Comparison of ENCODE assay signal across 16 cellular contexts in the genomic region with DNA sequence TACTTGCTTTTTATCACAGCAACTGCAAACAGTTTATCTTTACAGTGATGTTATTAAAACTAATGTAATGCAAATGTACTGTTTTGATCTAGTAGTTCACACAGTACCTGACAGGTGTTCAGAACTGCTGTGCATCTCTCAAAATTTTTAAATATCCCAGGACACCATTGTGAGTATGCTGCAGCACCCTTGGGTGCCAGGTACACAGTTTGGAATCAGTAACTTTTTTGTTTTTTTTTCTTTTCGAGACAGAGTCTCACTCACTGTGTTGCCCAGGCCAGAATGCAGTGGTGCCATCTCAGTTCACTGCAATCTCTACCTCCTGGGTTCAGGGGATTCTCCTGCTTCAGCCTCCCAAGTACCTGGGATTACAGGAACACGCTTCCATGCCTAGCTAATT. TPM values are rescaled to one million over a fixed set of nuclear protein-coding genes. Genes with fewer than 3 reads are reported as not detected.
A peak's percentile ranks its signal among the peaks of the same experiment; 100 is the strongest.
DNase-seq lines count a peak whose midpoint lies in the region; ATAC-seq and TF ChIP-seq lines count a peak whose summit lies in the region.
"Had no signal": no experiment of that assay in that cellular context is flagged by ENCODE, and none has a peak within 500 bp of the region (broad histone marks: within the 10 kb centered on the region; RNA-seq: fewer than 3 reads in every experiment).

No MANE protein-coding gene starts in this region.

- CTCF ChIA-PET in HEK293 (lab: Yijun Ruan, JAX) (no interaction called here), RWPE1 (lab: Yijun Ruan, JAX) (no interaction called here), T-cell (lab: Charles Lee) (interaction anchor here in 1 of 2 donors (0.7 kb wide), 1 partner anchor 295 kb away, joined by 8 read pairs; no protein-coding TSS in a partner anchor)

- no peaks in the 10 kb centered on the region for H3K9me3 Mint-ChIP-seq in T-cell
- H3K9me3 Mint-ChIP-seq: CD4-positive, alpha-beta T cell; IgD-negative memory B cell had no signal

- WGBS in neuronal stem cell (ENCODE audit: extremely low coverage in 2 of 2, insufficient read length in 2 of 2, insufficient replicate concordance in 1 of 2), 2 donors = no CpG with 5 or more reads among the region's 2 CpGs

- no peak overlapping the region for H3K18ac ChIP-seq in neuronal stem cell (ENCODE audit: low read length)

- no peak overlapping the region for H3K4ac ChIP-seq in neuronal stem cell (ENCODE audit: low read length)

- H3K27me3 ChIP-seq in DND-41 (ENCODE audit: insufficient read depth, low read length, poor library complexity) (no peaks in the 10 kb centered on the region), fibroblast of lung (ENCODE audit: control insufficient read depth, insufficient read depth, low read length) (no peaks in the 10 kb centered on the region), neuronal stem cell (ENCODE audit: control insufficient read depth in 3 of 3, insufficient read depth in 3 of 3, low read depth in 1 of 3, low read length in 3 of 3) (no peaks in the 10 kb centered on the region)

- H3K4me1 Mint-ChIP-seq in T-cell = peaks cover 17 to 26% (median 25%) of the 10 kb centered on the region in 3 donors

- no peak overlapping the region for H2BK15ac ChIP-seq in neuronal stem cell (ENCODE audit: low read length)

- H3K27ac Mint-ChIP-seq in T-cell = no peak overlapping the region
- H3K27ac Mint-ChIP-seq: B cell; CD4-positive, alpha-beta T cell had no signal

- H3K36me3 ChIP-seq in DND-41 (ENCODE audit: insufficient read depth, low read length) (peaks cover 13% of the 10 kb centered on the region; the same call in 1 of the 2 replicates), HEK293 (ENCODE audit: control insufficient read depth in 2 of 2, insufficient read depth in 1 of 2, low read length in 2 of 2) (no peaks in the 10 kb centered on the region), fibroblast of lung (ENCODE audit: control insufficient read depth, insufficient read depth, low read length) (no peaks in the 10 kb centered on the region), neuronal stem cell (replicated peaks in 1 of 2; ENCODE audit: control insufficient read depth in 2 of 2, insufficient read depth in 2 of 2, low read length in 2 of 2) (no peaks in the 10 kb centered on the region)

- H3K79me2 ChIP-seq in DND-41 (ENCODE audit: insufficient read depth, low read length) (peaks cover 78% of the 10 kb centered on the region), fibroblast of lung (ENCODE audit: control insufficient read depth, insufficient read depth, low read length) (peaks cover 61% of the 10 kb centered on the region)

- H4K91ac ChIP-seq in neuronal stem cell (ENCODE audit: low read depth, low read length, poor library complexity) = no peak overlapping the region

- H3K4me3 Mint-ChIP-seq in T-cell = no peak overlapping the region
- H3K4me3 Mint-ChIP-seq: B cell; CD4-positive, alpha-beta T cell had no signal

- H3K4me2 ChIP-seq in DND-41 (ENCODE audit: insufficient read depth, low read length) (peak overlapping the region; percentile 44), fibroblast of lung (ENCODE audit: extremely low read depth, insufficient read depth, low read length) (no peak overlapping the region), neuronal stem cell (ENCODE audit: insufficient read depth, low read length, poor library complexity, severe bottlenecking) (no peak overlapping the region)

- no peak overlapping the region for H2BK12ac ChIP-seq in neuronal stem cell (ENCODE audit: low read length)

- no peaks in the 10 kb centered on the region for H3K36me3 Mint-ChIP-seq in T-cell
- H3K36me3 Mint-ChIP-seq: IgD-negative memory B cell had no signal

- H3K79me1 ChIP-seq in neuronal stem cell (ENCODE audit: low read depth, low read length) = no peaks in the 10 kb centered on the region

- H3K9me3 ChIP-seq in DND-41 (ENCODE audit: insufficient read depth, low read length, severe bottlenecking) (no peaks in the 10 kb centered on the region), HEK293 (ENCODE audit: control insufficient read depth, insufficient read depth, low read depth, low read length) (no peaks in the 10 kb centered on the region), fibroblast of lung (ENCODE audit: control insufficient read depth, insufficient read depth, low read depth, low read length) (no peaks in the 10 kb centered on the region), neuronal stem cell (replicated peaks in 1 of 2; ENCODE audit: control insufficient read depth in 2 of 2, insufficient read depth in 1 of 2, low read depth in 1 of 2, low read length in 2 of 2) (no peaks in the 10 kb centered on the region)

- no peak overlapping the region for H3K27ac ChIP-seq in DND-41 (ENCODE audit: low read length)
- H3K27ac ChIP-seq in HEK293 (ENCODE audit: extremely low read depth, low read depth, low read length) = no peak overlapping the region
- H3K27ac ChIP-seq in RWPE1 = peak overlapping the region; percentile 11; the same call in 1 of the 2 replicates
- no peak overlapping the region for H3K27ac ChIP-seq in fibroblast of lung (ENCODE audit: insufficient read depth, low read length)
- no peak overlapping the region for H3K27ac ChIP-seq in neuronal stem cell (replicated peaks; ENCODE audit: low read length)

- H3K4me1 ChIP-seq in DND-41 (ENCODE audit: insufficient read depth, low read length) = peaks cover 31% of the 10 kb centered on the region
- no peaks in the 10 kb centered on the region; the same call in 1 of the 2 replicates for H3K4me1 ChIP-seq in HEK293 (ENCODE audit: control insufficient read depth, insufficient read depth, low read length)
- H3K4me1 ChIP-seq in fibroblast of lung (ENCODE audit: control insufficient read depth, extremely low read depth, insufficient read depth, low read length) = no peaks in the 10 kb centered on the region
- peaks cover 0 to 2% of the 10 kb centered on the region in 2 donors for H3K4me1 ChIP-seq in neuronal stem cell (ENCODE audit: control insufficient read depth in 2 of 2, insufficient read depth in 1 of 2, low read depth in 1 of 2, low read length in 2 of 2)

- no peak overlapping the region for H2BK5ac ChIP-seq in neuronal stem cell (ENCODE audit: low read length)

- no peak for TF ChIP-seq CTCF in DND-41 (IDR thresholded peaks at IDR 0.05; ENCODE audit: borderline replicate concordance, extremely low read depth, low read length, poor library complexity, severe bottlenecking)
- no peak for TF ChIP-seq CTCF in HEK293 (tag by site-specific recombination; IDR thresholded peaks at IDR 0.05)
- TF ChIP-seq CTCF in RWPE1 (conservative IDR thresholded peaks at IDR 0.05; ENCODE audit: low read depth) = no peak
- TF ChIP-seq CTCF in fibroblast of lung (conservative IDR thresholded peaks at IDR 0.05 in 1 of 2, IDR thresholded peaks at IDR 0.05 in 1 of 2; ENCODE audit: low read depth in 1 of 2, low read length in 2 of 2) = no peak

- DNase-seq in DND-41 = no peak
- no peak for DNase-seq in RWPE1 (ENCODE audit: low spot score)
- no peak for DNase-seq in fibroblast of lung (ENCODE audit: low read depth in 2 of 2)
- no peak for DNase-seq in HUDEP-2 (lab: John Stamatoyannopoulos, UW; ENCODE audit: unreplicated experiment in 76 of 76)
- DNase-seq in 8988T = no peak
- DNase-seq in neuronal stem cell (ENCODE audit: low spot score) = no peak
- DNase-seq in T-cell = no peak
- DNase-seq: C1 segment of cervical spinal cord; Calu3; CD4-positive, alpha-beta T cell; DMS 273 treated with DMSO at 0.1 percent for 48 hours; EL had no signal

- H2BK120ac ChIP-seq in neuronal stem cell (ENCODE audit: low read depth, low read length) = no peak overlapping the region

- H3K27me3 Mint-ChIP-seq in T-cell = peaks cover 4% of the 10 kb centered on the region in 2 donors
- H3K27me3 Mint-ChIP-seq: B cell, IgD-negative memory B cell had no signal

- peaks cover 3% of the 10 kb centered on the region; the same call in 1 of the 2 replicates for H4K20me1 ChIP-seq in DND-41 (ENCODE audit: insufficient read depth, low read length)
- no peaks in the 10 kb centered on the region for H4K20me1 ChIP-seq in fibroblast of lung (ENCODE audit: control insufficient read depth, extremely low read depth, insufficient read depth, low read length)

- H3K23ac ChIP-seq in neuronal stem cell (ENCODE audit: low read depth, low read length, poor library complexity) = no peak overlapping the region

- no peak overlapping the region for H3K14ac ChIP-seq in neuronal stem cell (ENCODE audit: low read length)

- no peak overlapping the region for H4K8ac ChIP-seq in neuronal stem cell (ENCODE audit: low read depth, low read length)

- no peak overlapping the region for H3K4me3 ChIP-seq in DND-41 (ENCODE audit: low read depth in 1 of 2, low read length in 2 of 2)
- no peak overlapping the region for H3K4me3 ChIP-seq in HEK293 (ENCODE audit: low read depth, low read length)
- H3K4me3 ChIP-seq in fibroblast of lung (replicated peaks in 1 of 4; ENCODE audit: control extremely low read depth in 1 of 4, insufficient read depth in 1 of 4, low read depth in 3 of 4, low read length in 4 of 4) = no peak overlapping the region
- H3K4me3 ChIP-seq in neuronal stem cell (ENCODE audit: low read length in 2 of 2) = no peak overlapping the region

- H3K9ac ChIP-seq in DND-41 (ENCODE audit: low read depth, low read length) = no peak overlapping the region
- no peak overlapping the region for H3K9ac ChIP-seq in fibroblast of lung (ENCODE audit: insufficient read depth, low read length)
- H3K9ac ChIP-seq in neuronal stem cell (ENCODE audit: low read depth, low read length, poor library complexity) = no peak overlapping the region

- no peak overlapping the region for H2AFZ ChIP-seq in DND-41 (ENCODE audit: low read depth, low read length)
- peak overlapping the region; percentile 16 for H2AFZ ChIP-seq in fibroblast of lung (ENCODE audit: low read length)
- no peak overlapping the region for H2AFZ ChIP-seq in neuronal stem cell (ENCODE audit: low read length)

- no peak overlapping the region for H2AK5ac ChIP-seq in neuronal stem cell (ENCODE audit: low read depth, low read length)

- POLR2A ChIA-PET in HEK293 (lab: Yijun Ruan, JAX) = no interaction called here
- POLR2A ChIA-PET in RWPE1 (lab: Yijun Ruan, JAX; ENCODE audit: low non-redundant PET) = no interaction called here
- POLR2A ChIA-PET in T-cell (lab: Charles Lee) = no interaction called here

- ATAC-seq in DND-41 (ENCODE audit: insufficient read depth, low read depth) (no peak), T-cell (replicated peaks in 1 of 4) (no peak)
- ATAC-seq: HCT116 had no signal

RNA-seq across cellular contexts. Expression of gene KNL1, which starts 3.0 kb away (rescaled TPM):
- total RNA-seq in fibroblast of lung = 2.1 and 5.0 TPM in 2 replicates
- polyA plus RNA-seq in fibroblast of lung = 3.9 and 14.5 TPM in 2 replicates
- polyA plus RNA-seq in fibroblast of lung (2012) = 2.4 and 6.8 TPM in 2 replicates
- 0.75 and 1.9 TPM in 2 replicates for polyA minus RNA-seq in fibroblast of lung (ENCODE audit: low replicate concordance)
- polyA plus RNA-seq in neuronal stem cell (2013, experiment 1 of 2) = 19.7 TPM
- polyA plus RNA-seq in neuronal stem cell (2013, experiment 2 of 2) = 18.0 TPM
- 1 to 10 TPM in 4 of 5 donors, under 1 TPM in 1; 0.55 to 3.8 (median 1.7) TPM for total RNA-seq in T-cell

RNA-seq across cellular contexts. Expression of gene RPUSD2, which starts 27.9 kb away (rescaled TPM):
- total RNA-seq in fibroblast of lung = 11.6 and 13.1 TPM in 2 replicates
- polyA plus RNA-seq in fibroblast of lung = 4.9 and 6.5 TPM in 2 replicates
- 7.5 and 10.1 TPM in 2 replicates for polyA plus RNA-seq in fibroblast of lung (2012)
- polyA minus RNA-seq in fibroblast of lung (ENCODE audit: low replicate concordance) = 12.8 and 17.3 TPM in 2 replicates
- 7.3 TPM for polyA plus RNA-seq in neuronal stem cell (2013, experiment 1 of 2)
- polyA plus RNA-seq in neuronal stem cell (2013, experiment 2 of 2) = 7.1 TPM
- 10 to 100 TPM; 17.4 to 24.7 (median 18.9) TPM for total RNA-seq in T-cell

RNA-seq across cellular contexts. Expression of gene CCDC32, which starts 32.2 kb away (rescaled TPM):
- total RNA-seq in fibroblast of lung (14.4 and 14.5 TPM in 2 replicates), T-cell (10 to 100 TPM; 19.9 to 31.5 (median 27.2) TPM)
- polyA plus RNA-seq in fibroblast of lung = 15.6 and 20.7 TPM in 2 replicates
- 20.3 and 29.4 TPM in 2 replicates for polyA plus RNA-seq in fibroblast of lung (2012)
- polyA minus RNA-seq in fibroblast of lung (ENCODE audit: low replicate concordance) = 6.4 and 8.7 TPM in 2 replicates
- 14.3 TPM for polyA plus RNA-seq in neuronal stem cell (2013, experiment 1 of 2)
- 12.6 TPM for polyA plus RNA-seq in neuronal stem cell (2013, experiment 2 of 2)
